In the genomic region with DNA sequence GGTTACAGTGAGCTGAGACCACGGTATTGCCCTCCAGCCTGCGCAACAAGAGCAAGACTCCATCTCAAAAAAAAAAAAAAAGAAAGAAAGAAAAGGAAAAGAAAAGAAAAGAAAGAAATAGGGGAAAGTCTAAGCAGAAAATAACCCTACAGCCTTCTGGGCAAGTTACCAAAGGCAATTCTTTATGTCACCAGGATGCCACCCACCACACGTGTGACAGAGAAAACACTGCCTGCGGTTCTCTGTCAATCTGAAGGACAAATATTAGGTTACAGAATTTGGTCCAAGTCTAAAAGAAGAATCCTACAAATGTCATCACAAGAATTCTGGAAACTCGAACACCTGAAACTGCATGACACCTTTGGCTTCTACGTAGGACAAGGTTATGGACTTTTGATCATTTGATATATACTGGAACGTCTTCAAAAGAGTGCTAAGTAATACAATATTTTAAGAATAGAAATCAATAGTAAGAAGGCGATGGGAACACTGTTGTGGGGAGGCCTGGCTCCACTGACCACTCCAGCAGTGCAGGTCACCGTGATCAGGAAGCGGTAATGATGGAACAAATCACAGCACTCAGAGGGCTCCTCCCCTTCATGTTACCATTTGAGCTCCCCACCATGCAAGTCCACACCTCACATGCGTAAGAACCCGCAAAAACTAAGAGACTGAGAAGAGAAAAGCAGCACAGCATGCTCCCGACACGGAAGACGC, we compare ENCODE assay signal across 12 cellular contexts.
DNase-seq lines count a peak whose midpoint lies in the region; ATAC-seq and TF ChIP-seq lines count a peak whose summit lies in the region.
"Had no signal": no experiment of that assay in that cellular context is flagged by ENCODE, and none has a peak within 500 bp of the region (broad histone marks: within the 10 kb centered on the region; RNA-seq: fewer than 3 reads in every experiment).

No MANE protein-coding gene starts in this region.

- H3K79me2 ChIP-seq in H9 (ENCODE audit: insufficient read depth, low read length) = no peaks in the 10 kb centered on the region
- H3K79me2 ChIP-seq in PC-9 (ENCODE audit: low read depth) = no peaks in the 10 kb centered on the region

- H3K4me1 ChIP-seq in H9 (ENCODE audit: insufficient read depth, low read length) (no peaks in the 10 kb centered on the region; the same call in 1 of the 2 replicates), lower lobe of right lung (peaks cover 25% of the 10 kb centered on the region), subcutaneous abdominal adipose tissue (ENCODE audit: control insufficient read depth in 5 of 5, insufficient read depth in 5 of 5, low read length in 5 of 5) (peaks cover 5 to 17% (median 13%) of the 10 kb centered on the region in 5 donors), PC-9 (replicated peaks; ENCODE audit: insufficient read depth) (no peaks in the 10 kb centered on the region)

- H3K27ac Mint-ChIP-seq in H9 = peak overlapping the region in 2 of 3 experiments; percentile 74 to 80; a peak in 4 of 7 replicates
- H3K27ac Mint-ChIP-seq in activated CD4-positive, alpha-beta memory T cell treated with anti-CD3 and anti-CD28 coated beads for 36 hours = no peak overlapping the region
- H3K27ac Mint-ChIP-seq: T-helper 17 cell had no signal

- H3K9me2 ChIP-seq in PC-9 (ENCODE audit: insufficient read depth) = no peaks in the 10 kb centered on the region

- peaks cover 4 to 14% (median 10%) of the 10 kb centered on the region in 3 experiments; a peak in 5 of 7 replicates for H3K36me3 Mint-ChIP-seq in H9 (ENCODE audit: insufficient read depth in 1 of 3, low read depth in 3 of 3)
- H3K36me3 Mint-ChIP-seq in activated CD4-positive, alpha-beta memory T cell treated with anti-CD3 and anti-CD28 coated beads for 36 hours = peaks cover 2% of the 10 kb centered on the region

- intact Hi-C loops in lower lobe of right lung (cut with DNase I) (no loop called here), PC-9 (cut with micrococcal nuclease; ENCODE audit: unreplicated experiment) (no loop called here)
- intact Hi-C loops in activated CD4-positive, alpha-beta memory T cell treated with anti-CD3 and anti-CD28 coated beads for 36 hours (cut with micrococcal nuclease) = no loop called here

- no peak overlapping the region for H3K4me2 ChIP-seq in H9 (ENCODE audit: insufficient read depth, insufficient read length, low read length)
- H3K4me2 ChIP-seq in PC-9 = no peak overlapping the region

- no peak for DNase-seq in H9
- DNase-seq in brain microvascular endothelial cell = no peak
- DNase-seq in lower lobe of right lung = no peak
- DNase-seq in stimulated activated CD4-positive, alpha-beta T cell treated with anti-CD3 and anti-CD28 coated beads, Interleukin-1b, Interleukin-23, amount 100 ng/mL, for 48 hours = no peak
- no peak for DNase-seq in activated CD4-positive, alpha-beta memory T cell treated with anti-CD3 and anti-CD28 coated beads for 36 hours
- DNase-seq in PC-9 = no peak
- DNase-seq: activated CD4-positive, alpha-beta T cell treated with anti-CD3 and anti-CD28 coated beads for 48 hours; activated T-cell treated with anti-CD3 and anti-CD28 coated beads, Interleukin-2, amount 50 U/mL, for 48 hours; stimulated activated CD4-positive, alpha-beta T cell treated with anti-CD3 and anti-CD28 coated beads, Interleukin-2, amount 100 ng/mL, for 24 hours; T-helper 17 cell had no signal

- no peak overlapping the region for H4K91ac ChIP-seq in H9 (ENCODE audit: insufficient read length, low read depth, low read length)

- no peaks in the 10 kb centered on the region for H3K79me1 ChIP-seq in H9 (ENCODE audit: insufficient read depth, low read depth, low read length, poor library complexity, severe bottlenecking)

- H3K27ac ChIP-seq in H9 (ENCODE audit: insufficient read length, low read depth, low read length) = no peak overlapping the region
- peak overlapping the region; percentile 16 for H3K27ac ChIP-seq in brain microvascular endothelial cell
- H3K27ac ChIP-seq in lower lobe of right lung = peak overlapping the region; percentile 39
- peak overlapping the region; percentile 75 for H3K27ac ChIP-seq in subcutaneous abdominal adipose tissue (ENCODE audit: low read depth, low read length)
- no peak overlapping the region for H3K27ac ChIP-seq in PC-9

- no peak overlapping the region for H2BK12ac ChIP-seq in H9 (ENCODE audit: insufficient read length, low read depth, low read length)

- H3K4me1 Mint-ChIP-seq in H9 = peaks cover 13 to 30% of the 10 kb centered on the region in 2 experiments
- no peaks in the 10 kb centered on the region for H3K4me1 Mint-ChIP-seq in activated CD4-positive, alpha-beta memory T cell treated with anti-CD3 and anti-CD28 coated beads for 36 hours (ENCODE audit: low read depth)

- ATAC-seq in lower lobe of right lung = peak in 1 of 2 donors; percentile 25
- no peak for ATAC-seq in GM19397 (IDR thresholded peaks at IDR 0.05; ENCODE audit: unreplicated experiment)
- ATAC-seq: T-helper 17 cell had no signal

- H3K27me3 ChIP-seq in H9 (ENCODE audit: insufficient read depth, low read length) = no peaks in the 10 kb centered on the region
- H3K27me3 ChIP-seq in brain microvascular endothelial cell (replicated peaks) = no peaks in the 10 kb centered on the region
- no peaks in the 10 kb centered on the region for H3K27me3 ChIP-seq in lower lobe of right lung (ENCODE audit: low read depth)
- no peaks in the 10 kb centered on the region for H3K27me3 ChIP-seq in subcutaneous abdominal adipose tissue (ENCODE audit: control insufficient read depth in 5 of 5, insufficient read depth in 4 of 5, low read length in 5 of 5)
- H3K27me3 ChIP-seq in PC-9 (ENCODE audit: insufficient read depth, low read depth) = no peaks in the 10 kb centered on the region

- no peak overlapping the region for H2AK5ac ChIP-seq in H9 (ENCODE audit: insufficient read length, low read length)

- WGBS in H9 (ENCODE audit: extremely low coverage, insufficient read length, low lambda C conversion rate) = no CpG with 5 or more reads among the region's 15 CpGs

- H3K9me3 Mint-ChIP-seq in H9 = peaks cover 3 to 5% of the 10 kb centered on the region in 2 experiments; a peak in 4 of 5 replicates
- no peaks in the 10 kb centered on the region for H3K9me3 Mint-ChIP-seq in activated CD4-positive, alpha-beta memory T cell treated with anti-CD3 and anti-CD28 coated beads for 36 hours

- no peak overlapping the region for H3K4ac ChIP-seq in H9 (ENCODE audit: low read depth, low read length)

- H2BK120ac ChIP-seq in H9 (ENCODE audit: low read depth, low read length, poor library complexity, severe bottlenecking) = no peak overlapping the region

- no peak overlapping the region for H3K23ac ChIP-seq in H9 (ENCODE audit: insufficient read length, low read depth, low read length)

- in situ Hi-C loops in brain microvascular endothelial cell (cut with HindIII; ENCODE audit: low pct_ligation_motif_present, low sequenced_read_pairs) = no loop called here

- H3F3A ChIP-seq in PC-9 (ENCODE audit: insufficient read depth, low read depth) = no peaks in the 10 kb centered on the region

- H4K20me1 ChIP-seq in H9 (ENCODE audit: control insufficient read depth, insufficient read depth, insufficient read length) (peaks cover 2% of the 10 kb centered on the region), PC-9 (ENCODE audit: insufficient read depth) (peaks cover 12% of the 10 kb centered on the region; the same call in 1 of the 2 replicates)

- H2AFZ ChIP-seq in H9 (ENCODE audit: low read length) (no peak overlapping the region), PC-9 (no peak overlapping the region)

- no peak overlapping the region for H4K8ac ChIP-seq in H9 (replicated peaks; ENCODE audit: insufficient read length, low read depth, low read length)

- H3K36me3 ChIP-seq in brain microvascular endothelial cell (replicated peaks) (no peaks in the 10 kb centered on the region), lower lobe of right lung (no peaks in the 10 kb centered on the region), subcutaneous abdominal adipose tissue (ENCODE audit: control insufficient read depth in 5 of 5, insufficient read depth in 5 of 5, low read length in 5 of 5) (peaks cover 0 to 4% (median 0%) of the 10 kb centered on the region in 5 donors), PC-9 (ENCODE audit: low read depth) (no peaks in the 10 kb centered on the region)

- H3K27me3 Mint-ChIP-seq in H9 (ENCODE audit: low read depth) = no peaks in the 10 kb centered on the region
- H3K27me3 Mint-ChIP-seq in activated CD4-positive, alpha-beta memory T cell treated with anti-CD3 and anti-CD28 coated beads for 36 hours = no peaks in the 10 kb centered on the region
- H3K27me3 Mint-ChIP-seq: T-helper 17 cell had no signal

- H3K4me3 ChIP-seq in brain microvascular endothelial cell (ENCODE audit: low read depth, low read length) (no peak overlapping the region), lower lobe of right lung (no peak overlapping the region), subcutaneous abdominal adipose tissue (ENCODE audit: low read depth in 1 of 5, low read length in 5 of 5) (no peak overlapping the region), PC-9 (no peak overlapping the region)

- no peaks in the 10 kb centered on the region for H3K9me3 ChIP-seq in H9 (ENCODE audit: control insufficient read depth, low read depth, low read length)
- no peaks in the 10 kb centered on the region for H3K9me3 ChIP-seq in lower lobe of right lung
- H3K9me3 ChIP-seq in subcutaneous abdominal adipose tissue (ENCODE audit: control insufficient read depth in 5 of 5, low read length in 5 of 5) = no peaks in the 10 kb centered on the region
- H3K9me3 ChIP-seq in PC-9 (ENCODE audit: insufficient read depth, low read depth) = no peaks in the 10 kb centered on the region

- no peak overlapping the region for H3K56ac ChIP-seq in H9 (ENCODE audit: insufficient read length, low read depth, low read length)

- no peaks in the 10 kb centered on the region for H3K23me2 ChIP-seq in H9 (ENCODE audit: insufficient read length, low read depth, low read length, poor library complexity, severe bottlenecking)

- no peak overlapping the region for H3T11ph ChIP-seq in H9 (ENCODE audit: low read length)

- H3K14ac ChIP-seq in H9 (ENCODE audit: insufficient read depth, low read length) = no peak overlapping the region

- H2BK15ac ChIP-seq in H9 (ENCODE audit: low read depth, low read length) = no peak overlapping the region

- POLR2A ChIA-PET in activated CD4-positive, alpha-beta memory T cell treated with anti-CD3 and anti-CD28 coated beads for 36 hours (lab: Charles Lee) = no interaction called here
- POLR2A ChIA-PET in PC-9 (lab: Charles Lee; ENCODE audit: unreplicated experiment) = interaction anchor here (0.6 kb wide), 1 partner anchor 110 kb away, joined by 4 read pairs; no protein-coding TSS in a partner anchor

- no peak overlapping the region for H2BK20ac ChIP-seq in H9 (ENCODE audit: low read depth, low read length, poor library complexity, severe bottlenecking)

- H3K4me3 Mint-ChIP-seq in H9 = no peak overlapping the region
- no peak overlapping the region for H3K4me3 Mint-ChIP-seq in activated CD4-positive, alpha-beta memory T cell treated with anti-CD3 and anti-CD28 coated beads for 36 hours
- H3K4me3 Mint-ChIP-seq: T-helper 17 cell had no signal

- H3K18ac ChIP-seq in H9 (ENCODE audit: insufficient read length, low read depth, low read length) = no peak overlapping the region

- CTCF ChIA-PET in activated CD4-positive, alpha-beta memory T cell treated with anti-CD3 and anti-CD28 coated beads for 36 hours (lab: Charles Lee) = no interaction called here
- CTCF ChIA-PET in PC-9 (lab: Charles Lee) = no interaction called here

- H3K9ac ChIP-seq in H9 (ENCODE audit: extremely low read depth, insufficient read length, low read length) (no peak overlapping the region), subcutaneous abdominal adipose tissue (ENCODE audit: low read length in 5 of 5) (no peak overlapping the region)

- no peak overlapping the region for H2BK5ac ChIP-seq in H9 (ENCODE audit: insufficient read length, low read length)

- BruUV-seq in PC-9 (replicated peaks; lab: Mats Ljungman, UMichigan) = no TSS peak

- no peak for TF ChIP-seq CTCF in H9 (conservative IDR thresholded peaks at IDR 0.05)
- TF ChIP-seq CTCF in brain microvascular endothelial cell (IDR thresholded peaks at IDR 0.05; ENCODE audit: low read depth, low read length, missing control alignments) = no peak
- no peak for TF ChIP-seq CTCF in lower lobe of right lung (IDR thresholded peaks at IDR 0.05)
- no peak for TF ChIP-seq CTCF in PC-9 (conservative IDR thresholded peaks at IDR 0.05)

- H4K5ac ChIP-seq in H9 (ENCODE audit: insufficient read length, low read depth, low read length) = no peak overlapping the region

Comparison
In these comparisons a context has a peak if more than half of its experiments do, and no peak if none do; other contexts are left out.
1. H3K27ac ChIP-seq: peak in brain microvascular endothelial cell (single experiment), lower lobe of right lung (single experiment) and subcutaneous abdominal adipose tissue (single experiment); none in H9 (single experiment) and PC-9 (single experiment).